ENCODE assay signal across 11 cellular contexts in genomic region chr19:46944123-46944718, GRCh38.
DNase-seq lines count a peak whose midpoint lies in the region; ATAC-seq and TF ChIP-seq lines count a peak whose summit lies in the region.
"Had no signal": no experiment of that assay in that cellular context is flagged by ENCODE, and none has a peak within 500 bp of the region (broad histone marks: within the 10 kb centered on the region; RNA-seq: fewer than 3 reads in every experiment).

No MANE protein-coding gene starts in this region.

- H3K36me3 Mint-ChIP-seq in brain: peaks cover 41% of the 10 kb centered on the region

- intact Hi-C loops in stomach (cut with DNase I; ENCODE audit: low total_unique reads): no loop called here

- no peak for TF ChIP-seq RAD21 in liver (IDR thresholded peaks at IDR 0.05)

- no peaks in the 10 kb centered on the region for H3K9me3 Mint-ChIP-seq in brain

- no peak for DNase-seq in stomach
- no peak for DNase-seq in GOT3 (lab: John Stamatoyannopoulos, UW)
- no peak for DNase-seq in NOMO-1 treated with dmso at 0.1 percent for 144 hours (lab: John Stamatoyannopoulos, UW; ENCODE audit: unreplicated experiment)
- no peak for DNase-seq in WERI-Rb-1
- DNase-seq: activated CD8-positive, alpha-beta memory T cell treated with anti-CD3 and anti-CD28 coated beads, Interleukin-2, amount 10 ng/mL, durations not matched to agents 7 days and 5 days; T-helper 1 cell had no signal

- H3K4me1 ChIP-seq in HUES48 (ENCODE audit: control insufficient read depth, insufficient read depth, low read length): peaks cover 7% of the 10 kb centered on the region
- H3K4me1 ChIP-seq in liver (ENCODE audit: control insufficient read depth in 4 of 4, insufficient read depth in 4 of 4, low read length in 3 of 4): peaks cover 19 to 57% (median 53%) of the 10 kb centered on the region in 4 donors
- peaks cover 25 to 48% (median 38%) of the 10 kb centered on the region in 4 donors for H3K4me1 ChIP-seq in stomach

- H3K4me3 Mint-ChIP-seq in brain: peak overlapping the region; percentile 42 to 75 (median 44)
- H3K4me3 Mint-ChIP-seq: activated CD8-positive, alpha-beta memory T cell treated with anti-CD3 and anti-CD28 coated beads, Interleukin-2, amount 10 ng/mL, durations not matched to agents 7 days and 5 days had no signal

- H3K27me3 Mint-ChIP-seq in brain: no peaks in the 10 kb centered on the region
- H3K27me3 Mint-ChIP-seq: activated CD8-positive, alpha-beta memory T cell treated with anti-CD3 and anti-CD28 coated beads, Interleukin-2, amount 10 ng/mL, durations not matched to agents 7 days and 5 days had no signal

- H3K36me3 ChIP-seq in HUES48 (ENCODE audit: control insufficient read depth, insufficient read depth, low read length) (peaks cover 27% of the 10 kb centered on the region), liver (ENCODE audit: control insufficient read depth in 4 of 4, insufficient read depth in 3 of 4, low read depth in 1 of 4, low read length in 3 of 4) (peaks cover 0 to 3% (median 2%) of the 10 kb centered on the region in 4 donors), stomach (peaks cover 0 to 36% (median 14%) of the 10 kb centered on the region in 4 donors), WERI-Rb-1 (peaks cover 11% of the 10 kb centered on the region)
- H3K36me3 ChIP-seq: ovary had no signal

- H3K9me3 ChIP-seq in HUES48 (ENCODE audit: control insufficient read depth, insufficient read depth, low read length) (no peaks in the 10 kb centered on the region; the same call in 1 of the 2 replicates), liver (ENCODE audit: control insufficient read depth in 4 of 4, low read length in 3 of 4) (no peaks in the 10 kb centered on the region), stomach (no peaks in the 10 kb centered on the region), WERI-Rb-1 (ENCODE audit: severe bottlenecking) (no peaks in the 10 kb centered on the region)
- H3K9me3 ChIP-seq: ovary had no signal

- H3K27ac ChIP-seq in HUES48 (ENCODE audit: low read depth, low read length): peak overlapping the region; percentile 61
- H3K27ac ChIP-seq in liver (ENCODE audit: low read depth in 1 of 2, low read length in 2 of 2): peak overlapping the region; percentile 79 to 91
- peak overlapping the region in 3 of 5 donors; percentile 54 to 66 (median 62) for H3K27ac ChIP-seq in stomach
- no peak overlapping the region for H3K27ac ChIP-seq in WERI-Rb-1

- TF ChIP-seq CTCF in brain (conservative IDR thresholded peaks at IDR 0.05) (no peak), liver (IDR thresholded peaks at IDR 0.05; ENCODE audit: low read depth, low read length, missing input control) (no peak), stomach (IDR thresholded peaks at IDR 0.05) (no peak), WERI-Rb-1 (IDR thresholded peaks at IDR 0.05; ENCODE audit: low read depth, low read length) (no peak)

- 72% methylated on average over 5 of the region's 5 CpGs for WGBS in liver
- 77 to 85% (median 79%) methylated on average over 5 of the region's 5 CpGs for WGBS in stomach, 5 donors

- H3K9ac ChIP-seq in HUES48 (ENCODE audit: low read depth, low read length) (no peak overlapping the region), liver (ENCODE audit: low read depth in 1 of 2, low read length in 2 of 2) (no peak overlapping the region)

- no peak for ATAC-seq in HG02763 (IDR thresholded peaks at IDR 0.05; ENCODE audit: unreplicated experiment)

- H3K27ac Mint-ChIP-seq in brain: peak overlapping the region; percentile 58 to 95 (median 84)

- no peak for TF ChIP-seq EP300 in stomach (IDR thresholded peaks at IDR 0.05)

- no peak overlapping the region for H3K4me3 ChIP-seq in HUES48 (ENCODE audit: low read depth, low read length)
- no peak overlapping the region for H3K4me3 ChIP-seq in liver (ENCODE audit: low read depth in 1 of 3, low read length in 3 of 3)
- no peak overlapping the region for H3K4me3 ChIP-seq in stomach
- H3K4me3 ChIP-seq in WERI-Rb-1 (ENCODE audit: low read depth, low read length): no peak overlapping the region
- H3K4me3 ChIP-seq: ovary had no signal

- TF ChIP-seq POLR2A in stomach (IDR thresholded peaks at IDR 0.05): no peak

- peaks cover 55% of the 10 kb centered on the region for H3K4me1 Mint-ChIP-seq in brain

- no peaks in the 10 kb centered on the region for H3K27me3 ChIP-seq in HUES48 (ENCODE audit: control insufficient read depth, insufficient read depth, low read length)
- H3K27me3 ChIP-seq in liver (ENCODE audit: control insufficient read depth in 4 of 4, insufficient read depth in 4 of 4, low read length in 3 of 4): no peaks in the 10 kb centered on the region
- H3K27me3 ChIP-seq in stomach: no peaks in the 10 kb centered on the region
- H3K27me3 ChIP-seq in WERI-Rb-1 (ENCODE audit: insufficient read depth, low read depth, severe bottlenecking): no peaks in the 10 kb centered on the region
- H3K27me3 ChIP-seq: ovary had no signal

TF ChIP-seq in liver, 16 proteins besides CTCF, POLR2A, EP300 and RAD21:
- TF ChIP-seq NR2F2 (IDR thresholded peaks at IDR 0.05): no peak
- no peak for TF ChIP-seq HNF4A (conservative IDR thresholded peaks at IDR 0.05)
- no peak for TF ChIP-seq ZBTB33 (IDR thresholded peaks at IDR 0.05)
- no peak for TF ChIP-seq HNF4G (IDR thresholded peaks at IDR 0.05)
- TF ChIP-seq REST (IDR thresholded peaks at IDR 0.05): no peak
- no peak for TF ChIP-seq ATF3 (IDR thresholded peaks at IDR 0.05)
- TF ChIP-seq TAF1 (conservative IDR thresholded peaks at IDR 0.05): no peak
- TF ChIP-seq JUND (IDR thresholded peaks at IDR 0.05): no peak
- TF ChIP-seq FOXA1 (IDR thresholded peaks at IDR 0.05): no peak
- TF ChIP-seq SP1 (IDR thresholded peaks at IDR 0.05): no peak
- TF ChIP-seq YY1 (IDR thresholded peaks at IDR 0.05): no peak
- TF ChIP-seq MAX (IDR thresholded peaks at IDR 0.05): no peak
- TF ChIP-seq FOXA2 (IDR thresholded peaks at IDR 0.05): no peak
- TF ChIP-seq RXRA (IDR thresholded peaks at IDR 0.05): no peak
- TF ChIP-seq GABPA (IDR thresholded peaks at IDR 0.05 in 1 of 2, conservative IDR thresholded peaks at IDR 0.05 in 1 of 2): no peak
- TF ChIP-seq EGR1 (IDR thresholded peaks at IDR 0.05; ENCODE audit: low read depth in 2 of 2): no peak
